11 cellular contexts compared by ENCODE assay signal in the genomic region with DNA sequence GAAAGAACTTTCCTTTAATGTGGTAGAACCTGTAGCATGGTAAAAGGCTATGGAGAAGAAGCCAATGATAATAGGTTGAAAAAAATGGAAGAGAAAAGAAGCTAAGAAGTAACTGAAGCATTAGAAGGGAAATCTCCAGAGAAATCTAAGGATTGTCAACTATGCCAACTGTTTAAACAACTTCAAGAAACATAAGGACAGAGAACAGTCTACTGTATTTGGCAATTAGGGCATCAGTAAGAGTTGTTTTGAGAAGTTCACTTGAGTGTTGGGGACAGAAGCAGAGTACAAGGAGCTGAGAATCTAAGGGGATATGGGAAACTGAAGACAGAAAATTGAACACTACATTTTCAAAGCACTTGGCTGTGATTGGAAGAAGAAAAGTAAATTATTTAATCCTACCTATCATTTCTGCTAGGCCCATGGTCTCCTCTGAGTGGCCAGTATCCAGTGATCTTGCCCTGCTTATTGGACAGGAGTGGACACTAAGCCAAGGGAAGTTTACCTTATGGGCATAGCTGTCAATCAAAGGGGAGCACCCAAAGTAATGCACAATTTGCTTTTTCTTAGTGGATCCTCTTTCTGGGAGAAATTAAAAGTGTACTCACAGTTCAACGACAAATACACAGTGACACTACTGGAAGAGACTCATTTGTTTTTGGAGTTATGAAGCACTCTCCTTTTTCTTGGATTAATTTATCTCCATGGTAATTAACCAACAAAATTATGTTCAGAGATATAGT. TPM values are rescaled to one million over a fixed set of nuclear protein-coding genes. Genes with fewer than 3 reads are reported as not detected.
DNase-seq lines count a peak whose midpoint lies in the region; ATAC-seq, FAIRE-seq and TF ChIP-seq lines count a peak whose summit lies in the region.
"Had no signal": no experiment of that assay in that cellular context is flagged by ENCODE, and none has a peak within 500 bp of the region (broad histone marks: within the 10 kb centered on the region; RNA-seq: fewer than 3 reads in every experiment).

No MANE protein-coding gene starts in this region.

- peaks cover 16% of the 10 kb centered on the region for H3K4me1 ChIP-seq in CD8-positive, alpha-beta memory T cell (ENCODE audit: insufficient read depth, low read length)
- H3K4me1 ChIP-seq in K562 (replicated peaks in 1 of 2; ENCODE audit: control insufficient read depth in 2 of 2, insufficient read depth in 2 of 2, low read length in 2 of 2), result peaks cover 3 to 60% of the 10 kb centered on the region in 2 experiments; a peak in 4 of 5 replicates

- H3K9ac ChIP-seq in K562 (ENCODE audit: insufficient read depth in 1 of 2, low read depth in 2 of 2, low read length in 2 of 2), result no peak overlapping the region

- intact Hi-C loops in K562 (cut with micrococcal nuclease), result no loop called here

- no peaks in the 10 kb centered on the region for H3K36me3 Mint-ChIP-seq in CD8-positive, alpha-beta memory T cell

- H3K36me3 ChIP-seq in CD8-positive, alpha-beta memory T cell (ENCODE audit: insufficient read depth, low read length), result no peaks in the 10 kb centered on the region
- no peaks in the 10 kb centered on the region for H3K36me3 ChIP-seq in K562 (ENCODE audit: control insufficient read depth, insufficient read depth, low read length)

- H3K9me1 ChIP-seq in K562 (ENCODE audit: control insufficient read depth, insufficient read depth, low read length), result no peaks in the 10 kb centered on the region

- in situ Hi-C loops in K562 (cut with MboI), result no loop called here

- H3K9me3 Mint-ChIP-seq in CD8-positive, alpha-beta memory T cell, result peaks cover 0 to 3% (median 2%) of the 10 kb centered on the region in 5 donors
- H3K9me3 Mint-ChIP-seq: CD4-positive, alpha-beta T cell had no signal

- TF ChIP-seq RAD21 in K562 (CRISPR knock-in tag; conservative IDR thresholded peaks at IDR 0.05 in 1 of 2, IDR thresholded peaks at IDR 0.05 in 1 of 2), result no peak

- no peaks in the 10 kb centered on the region for H3K79me2 ChIP-seq in K562 (ENCODE audit: control insufficient read depth, insufficient read depth, low read length)

- no peak for FAIRE-seq in K562 (lab: Jason Lieb, UNC)
- FAIRE-seq: bronchial epithelial cell had no signal

- peaks cover 0 to 4% (median 3%) of the 10 kb centered on the region in 3 donors for H3K4me1 Mint-ChIP-seq in CD8-positive, alpha-beta memory T cell

- no peak for TF ChIP-seq EP300 in K562 (IDR thresholded peaks at IDR 0.05; ENCODE audit: low read length)

- no peak overlapping the region for H3K4me2 ChIP-seq in K562 (ENCODE audit: insufficient read depth, low read length)

- no peak for TF ChIP-seq CTCF in K562 (IDR thresholded peaks at IDR 0.05 in 2 of 3, conservative IDR thresholded peaks at IDR 0.05 in 1 of 3; ENCODE audit: insufficient read depth in 2 of 3, low read depth in 1 of 3, low read length in 3 of 3)

- peaks cover 0 to 5% of the 10 kb centered on the region in 2 donors for H3K27me3 Mint-ChIP-seq in CD8-positive, alpha-beta memory T cell
- H3K27me3 Mint-ChIP-seq: CD4-positive, alpha-beta T cell had no signal

- H3K4me3 Mint-ChIP-seq in CD8-positive, alpha-beta memory T cell, result no peak overlapping the region
- H3K4me3 Mint-ChIP-seq: CD4-positive, alpha-beta T cell had no signal

- ATAC-seq in K562 (no peak), GM18861 (IDR thresholded peaks at IDR 0.05; ENCODE audit: unreplicated experiment) (no peak), HG02852 (IDR thresholded peaks at IDR 0.05; ENCODE audit: unreplicated experiment) (no peak)

- CTCF ChIA-PET in CD8-positive, alpha-beta memory T cell (lab: Charles Lee), result interaction anchor here (0.9 to 1.6 kb wide), 2 partner anchors 19 to 57 kb away, joined by 3 to 7 read pairs; partner anchors contain the start of gene CCDC71L
- CTCF ChIA-PET in K562 (lab: Yijun Ruan, JAX; ENCODE audit: low intra/inter-chr PET ratio), result no interaction called here

- peak overlapping the region; percentile 10 for H3K27ac ChIP-seq in CD8-positive, alpha-beta memory T cell (ENCODE audit: low read depth, low read length)
- peak overlapping the region; percentile 67; the same call in 2 of the 3 replicates for H3K27ac ChIP-seq in K562 (ENCODE audit: extremely low read depth, low read depth, low read length)

- H3K27me3 ChIP-seq in CD8-positive, alpha-beta memory T cell (ENCODE audit: insufficient read depth, low read length, poor library complexity, severe bottlenecking), result no peaks in the 10 kb centered on the region
- no peaks in the 10 kb centered on the region for H3K27me3 ChIP-seq in K562 (ENCODE audit: control insufficient read depth in 2 of 2, insufficient read depth in 2 of 2, low read length in 2 of 2)

- 23% methylated on average over 1 of the region's 1 CpG for WGBS in K562 (ENCODE audit: insufficient coverage, low coverage, missing lambda C conversion rate)

- no peak for TF ChIP-seq POLR2A in K562 (conservative IDR thresholded peaks at IDR 0.05)

- H3K4me3 ChIP-seq in CD8-positive, alpha-beta memory T cell (ENCODE audit: low read length), result no peak overlapping the region
- H3K4me3 ChIP-seq in K562, result no peak overlapping the region

- no peaks in the 10 kb centered on the region for H3K9me3 ChIP-seq in CD8-positive, alpha-beta memory T cell (ENCODE audit: low read length)
- H3K9me3 ChIP-seq in K562 (replicated peaks; ENCODE audit: control insufficient read depth, insufficient read depth, low read depth, low read length), result no peaks in the 10 kb centered on the region

- BruUV-seq in K562 (replicated peaks; lab: Mats Ljungman, UMichigan), result no TSS peak

- no peak for DNase-seq in CD8-positive, alpha-beta memory T cell
- DNase-seq in M059J (ENCODE audit: low read depth) (peak; percentile 61), K562 (ENCODE audit: extremely low read depth in 1 of 4, low spot score in 3 of 4) (no peak), renal cortical epithelial cell (ENCODE audit: low read depth) (peak; percentile 29), midbrain (lab: John Stamatoyannopoulos, UW) (no peak)
- no peak for DNase-seq in activated CD4-positive, alpha-beta T cell treated with anti-CD3 and anti-CD28 coated beads for 48 hours
- DNase-seq: stimulated activated naive CD4-positive, alpha-beta T cell had no signal

- peak overlapping the region; percentile 56 for H2AFZ ChIP-seq in K562 (ENCODE audit: low read depth, low read length)

- no peak overlapping the region for H3K27ac Mint-ChIP-seq in CD8-positive, alpha-beta memory T cell
- H3K27ac Mint-ChIP-seq: CD4-positive, alpha-beta T cell had no signal

- no peaks in the 10 kb centered on the region for H4K20me1 ChIP-seq in K562 (replicated peaks; ENCODE audit: control insufficient read depth, insufficient read depth, low read length)

- POLR2A ChIA-PET in CD8-positive, alpha-beta memory T cell (lab: Charles Lee), result interaction anchor here (0.6 to 1.2 kb wide), 3 partner anchors 52 to 74 kb away, joined by 3 to 5 read pairs (median 3); partner anchors contain the start of gene CCDC71L
- POLR2A ChIA-PET in K562 (lab: Yijun Ruan, JAX), result interaction anchor here (1.0 to 1.2 kb wide), 2 partner anchors 10 to 13 kb away, joined by 3 read pairs; no protein-coding TSS in a partner anchor

TF ChIP-seq in K562, 482 proteins besides CTCF, POLR2A, EP300 and RAD21 (continues in another document):
- TF ChIP-seq PBX2 (CRISPR knock-in tag; IDR thresholded peaks at IDR 0.05; ENCODE audit: low read depth) (no peak), PBX2 (tag; conservative IDR thresholded peaks at IDR 0.05; ENCODE audit: low read depth) (peak; percentile 64), CGGBP1 (CRISPR knock-in tag; IDR thresholded peaks at IDR 0.05) (no peak), ZZZ3 (IDR thresholded peaks at IDR 0.05) (no peak)

RNA-seq across cellular contexts. Expression of gene CCDC71L, which starts 56.5 kb away (rescaled TPM):
- total RNA-seq in CD8-positive, alpha-beta memory T cell, result 10 to 100 TPM; 27.4 to 28.1 TPM
- 6.7 TPM for polyA plus RNA-seq in CD8-positive, alpha-beta memory T cell
- 202 and 220 TPM in 2 replicates for total RNA-seq in M059J (2014; rRNA removed; shearing (Covaris generic))
- 17.4 and 20.0 TPM in 2 replicates for total RNA-seq in K562 (2011; cell fraction: chromatin; rRNA removed; ENCODE audit: low replicate concordance)
- total RNA-seq in K562 (2011; cell fraction: nucleolus; rRNA removed), result 19.7 and 20.5 TPM in 2 replicates
- total RNA-seq in K562 (2011; cell fraction: nucleoplasm; rRNA removed), result 23.1 and 28.9 TPM in 2 replicates
- 78.7 and 83.9 TPM in 2 replicates for total RNA-seq in K562 (2014; rRNA removed)
- 26.2 and 32.8 TPM in 2 replicates for total RNA-seq in K562 (2014; rRNA removed; fragmentation: Illumina TruSeq; extraction: Trizol)
- total RNA-seq in K562 (2015; rRNA removed; fragmentation: Illumina TruSeq; extraction: Trizol), result 21.3 and 22.2 TPM in 2 replicates
- total RNA-seq in K562 (2021), result 96.1 and 108 TPM in 2 replicates
- 16.0 and 25.4 TPM in 2 replicates for polyA plus RNA-seq in K562 (2011; rRNA removed)
- 20.8 and 43.7 TPM in 2 replicates for polyA plus RNA-seq in K562 (2011; cell fraction: cytosol; rRNA removed)
- polyA plus RNA-seq in K562 (2011; cell fraction: nucleus; rRNA removed), result 17.5 and 23.9 TPM in 2 replicates
- polyA plus RNA-seq in K562 (2012), result 59.3 and 80.9 TPM in 2 replicates
- 23.2 and 39.7 TPM in 2 replicates for polyA plus RNA-seq in K562 (2014; fragmentation: Illumina TruSeq; extraction: Trizol)
- 1 to 10 TPM; 5.7 to 7.7 TPM for polyA plus RNA-seq in K562 (2014; fragmentation: Nextera tagmentation; extraction: Ambion mirVana)
- 59.1 and 61.3 TPM in 2 replicates for polyA plus RNA-seq in K562 (2014; rRNA removed)
- polyA minus RNA-seq in K562 (2011; rRNA and poly(A)+ RNA removed), result 11.8 and 13.3 TPM in 2 replicates
- 14.5 and 18.4 TPM in 2 replicates for polyA minus RNA-seq in K562 (2011; cell fraction: cytosol; rRNA and poly(A)+ RNA removed)
- 16.4 and 23.1 TPM in 2 replicates for polyA minus RNA-seq in K562 (2011; cell fraction: nucleus; rRNA and poly(A)+ RNA removed)
- 21.0 and 34.9 TPM in 2 replicates for total RNA-seq in renal cortical epithelial cell

Comparison
In these comparisons a context has a peak if more than half of its experiments do, and no peak if none do; other contexts are left out.
1. DNase-seq: peak in M059J (single experiment) and renal cortical epithelial cell (single experiment); none in CD8-positive, alpha-beta memory T cell (0 of 5), K562 (0 of 4), activated CD4-positive, alpha-beta T cell treated with anti-CD3 and anti-CD28 coated beads for 48 hours (single experiment) and midbrain (single experiment).